Comparison of ENCODE assay signal across 8 cellular contexts in the genomic region with DNA sequence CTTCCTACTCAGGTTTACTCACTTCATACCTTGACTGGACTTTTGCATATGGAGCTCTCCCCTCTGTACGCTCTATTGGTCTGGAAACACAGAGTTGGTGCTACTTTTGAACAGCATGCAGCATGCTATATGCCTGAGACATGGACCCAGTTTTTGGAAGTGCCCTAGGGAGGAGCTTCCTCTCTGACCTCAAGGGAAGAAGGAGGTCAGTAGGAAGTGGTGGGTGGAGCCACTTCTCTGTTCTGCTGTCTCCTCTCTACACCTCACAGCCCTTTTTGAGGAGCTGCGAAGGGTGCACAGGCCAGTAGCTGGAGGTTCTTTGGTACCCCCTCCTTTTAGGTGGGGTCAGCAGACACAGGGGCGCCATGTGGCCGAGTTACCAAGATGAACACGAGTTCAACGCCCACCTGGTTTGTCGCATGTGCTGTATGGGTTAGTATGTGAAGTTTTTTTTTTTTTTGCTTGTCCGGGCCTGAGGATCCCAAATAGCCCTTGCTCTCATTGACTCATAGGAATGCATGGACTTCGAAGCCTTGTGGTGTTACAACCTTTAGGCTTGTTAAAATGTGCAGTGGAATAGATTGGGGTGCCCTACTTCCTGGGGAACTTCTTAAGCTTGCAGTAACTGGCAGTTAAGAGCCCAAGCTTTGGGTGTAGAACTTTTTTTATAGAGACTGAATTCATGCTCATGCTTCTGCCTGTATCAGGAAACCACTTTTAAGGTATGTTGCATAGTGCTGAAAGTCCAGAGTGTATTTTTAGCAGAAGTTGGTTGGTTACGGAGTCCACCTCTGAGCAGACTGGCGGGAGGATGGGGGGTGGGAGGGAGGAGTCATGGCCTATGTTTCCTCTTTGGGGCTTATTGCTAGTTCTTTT.
A peak's percentile ranks its signal among the peaks of the same experiment; 100 is the strongest.
DNase-seq lines count a peak whose midpoint lies in the region; ATAC-seq and TF ChIP-seq lines count a peak whose summit lies in the region.

No MANE protein-coding gene starts in this region.

- H3K9ac ChIP-seq in SU-DHL-6 (ENCODE audit: low read length), result peak overlapping the region; percentile 66

- peak overlapping the region; percentile 83 for H3K27ac Mint-ChIP-seq in dendritic cell treated with granulocyte-macrophage colony-stimulating factor and Interleukin-4, amounts not matched to agents 40 ng/mL and 50 ng/mL, for 4 days

- H2AFZ ChIP-seq in SU-DHL-6 (ENCODE audit: low read depth, low read length, severe bottlenecking), result peak overlapping the region; percentile 1

- peaks cover 35% of the 10 kb centered on the region for H3F3A ChIP-seq in SU-DHL-6 (ENCODE audit: insufficient read depth)

- H3K4me2 ChIP-seq in SU-DHL-6 (ENCODE audit: low read depth, low read length, poor library complexity, severe bottlenecking), result peak overlapping the region; percentile 98

- peak overlapping the region; percentile 80 for H3K4me3 Mint-ChIP-seq in dendritic cell treated with granulocyte-macrophage colony-stimulating factor and Interleukin-4, amounts not matched to agents 40 ng/mL and 50 ng/mL, for 4 days

- no peaks in the 10 kb centered on the region for H3K27me3 ChIP-seq in SU-DHL-6 (ENCODE audit: low read length)
- H3K27me3 ChIP-seq in neutrophil, result no peaks in the 10 kb centered on the region

- H3K9me3 ChIP-seq in SU-DHL-6 (ENCODE audit: insufficient read depth, low read length) (no peaks in the 10 kb centered on the region), neutrophil (no peaks in the 10 kb centered on the region)

- H3K9me3 Mint-ChIP-seq in dendritic cell treated with granulocyte-macrophage colony-stimulating factor and Interleukin-4, amounts not matched to agents 40 ng/mL and 50 ng/mL, for 4 days, result no peaks in the 10 kb centered on the region

- peaks cover 45% of the 10 kb centered on the region for H3K79me2 ChIP-seq in SU-DHL-6 (ENCODE audit: insufficient read depth, low read length)

- no peaks in the 10 kb centered on the region for H4K20me1 ChIP-seq in SU-DHL-6 (ENCODE audit: low read depth, low read length)

- DNase-seq in HuH-7 (ENCODE audit: low spot score) (no peak), NCI-H2081 (lab: John Stamatoyannopoulos, UW) (no peak)

- H3K27me3 Mint-ChIP-seq in dendritic cell treated with granulocyte-macrophage colony-stimulating factor and Interleukin-4, amounts not matched to agents 40 ng/mL and 50 ng/mL, for 4 days, result no peaks in the 10 kb centered on the region

- peaks cover 29 to 31% of the 10 kb centered on the region in 2 experiments for H3K4me1 ChIP-seq in neutrophil (ENCODE audit: control insufficient read depth in 1 of 2, insufficient read depth in 1 of 2, low read depth in 1 of 2, low read length in 1 of 2)

- intact Hi-C loops in dendritic cell treated with granulocyte-macrophage colony-stimulating factor and Interleukin-4, amounts not matched to agents 40 ng/mL and 50 ng/mL, for 4 days (cut with micrococcal nuclease), result no loop called here

- H3K4me3 ChIP-seq in SU-DHL-6 (ENCODE audit: insufficient read depth, low read length, poor library complexity, severe bottlenecking) (peak overlapping the region; percentile 77), neutrophil (ENCODE audit: low read depth in 1 of 2, low read length in 1 of 2) (peak overlapping the region; percentile 70)

- no peaks in the 10 kb centered on the region for H3K36me3 Mint-ChIP-seq in dendritic cell treated with granulocyte-macrophage colony-stimulating factor and Interleukin-4, amounts not matched to agents 40 ng/mL and 50 ng/mL, for 4 days (ENCODE audit: low read depth)

- H3K4me1 Mint-ChIP-seq in dendritic cell treated with granulocyte-macrophage colony-stimulating factor and Interleukin-4, amounts not matched to agents 40 ng/mL and 50 ng/mL, for 4 days (ENCODE audit: low read depth), result peaks cover 43% of the 10 kb centered on the region

- peak overlapping the region; percentile 94 for H3K27ac ChIP-seq in SU-DHL-6 (ENCODE audit: low read depth, low read length)
- peak overlapping the region; percentile 84 for H3K27ac ChIP-seq in neutrophil

- peak; percentile 68 for ATAC-seq in GM18868 (IDR thresholded peaks at IDR 0.05; ENCODE audit: unreplicated experiment)
- ATAC-seq in HG02943 (IDR thresholded peaks at IDR 0.05; ENCODE audit: low read depth, unreplicated experiment), result peak; percentile 62
- no peak for ATAC-seq in GM21360 (IDR thresholded peaks at IDR 0.05; ENCODE audit: unreplicated experiment)

- TF ChIP-seq CTCF in SU-DHL-6 (IDR thresholded peaks at IDR 0.05; ENCODE audit: insufficient read depth, low read length, poor library complexity, severe bottlenecking), result no peak
- peak; percentile 3 for TF ChIP-seq CTCF in neutrophil (IDR thresholded peaks at IDR 0.05)

- H3K36me3 ChIP-seq in SU-DHL-6 (ENCODE audit: low read length) (no peaks in the 10 kb centered on the region), neutrophil (no peaks in the 10 kb centered on the region)

- no peaks in the 10 kb centered on the region for H3K9me2 ChIP-seq in SU-DHL-6 (replicated peaks; ENCODE audit: insufficient read depth, low read length)
